Comparison of ENCODE assay signal across 10 cellular contexts in the genomic region with DNA sequence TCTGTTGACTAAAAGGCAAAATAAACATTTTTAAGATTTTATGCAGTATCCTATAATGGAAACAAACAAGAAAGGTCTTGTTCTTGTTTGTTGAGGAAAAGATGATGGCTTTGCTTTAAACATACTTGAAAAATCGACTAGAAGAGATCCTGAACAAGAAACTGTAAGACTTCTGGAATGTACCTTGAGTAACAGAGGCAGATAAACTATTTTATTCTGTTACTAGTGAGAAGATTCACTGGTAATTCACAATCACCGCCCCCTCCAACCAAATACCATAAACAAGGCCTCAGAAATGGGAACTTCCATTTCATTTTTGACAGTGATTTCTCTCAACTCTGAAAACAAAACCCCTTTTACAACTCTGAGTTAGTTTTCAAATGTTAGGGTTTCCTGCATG.
"Had no signal": no experiment of that assay in that cellular context is flagged by ENCODE, and none has a peak within 500 bp of the region (broad histone marks: within the 10 kb centered on the region; RNA-seq: fewer than 3 reads in every experiment).

No MANE protein-coding gene starts in this region.

- H3K9ac ChIP-seq: parathyroid adenoma had no signal

- H3K27me3 Mint-ChIP-seq: naive thymus-derived CD4-positive, alpha-beta T cell had no signal

- ATAC-seq: naive thymus-derived CD4-positive, alpha-beta T cell; stimulated activated naive CD8-positive, alpha-beta T cell treated with anti-CD3 and anti-CD28 coated beads, Interleukin-15, Interleukin-2, amounts not matched to agents 100 U/mL and 50 U/mL, for 24 hours had no signal

- H3K4me1 ChIP-seq: parathyroid adenoma had no signal

- H3K27me3 ChIP-seq: neutrophil had no signal

- H3K4me3 Mint-ChIP-seq: naive thymus-derived CD4-positive, alpha-beta T cell had no signal

- H3K9me3 ChIP-seq: neutrophil had no signal

- H3K79me2 ChIP-seq: parathyroid adenoma had no signal

- DNase-seq: activated CD4-positive, alpha-beta T cell treated with anti-CD3 and anti-CD28 coated beads for 48 hours; activated naive CD4-positive, alpha-beta T cell; erythroblast; islet precursor cell; naive thymus-derived CD4-positive, alpha-beta T cell; stimulated activated CD4-positive, alpha-beta T cell treated with anti-CD3 and anti-CD28 coated beads, Interleukin-2, amount 100 ng/mL, for 48 hours; stimulated activated naive CD8-positive, alpha-beta T cell treated with anti-CD3 and anti-CD28 coated beads, Interleukin-15, Interleukin-2, amounts not matched to agents 100 U/mL and 50 U/mL, for 24 hours; trophoblast cell had no signal

- H3K27ac ChIP-seq: neutrophil, parathyroid adenoma had no signal

- H2AFZ ChIP-seq: parathyroid adenoma had no signal

- H3K9me3 Mint-ChIP-seq: naive thymus-derived CD4-positive, alpha-beta T cell had no signal

- H3K36me3 ChIP-seq: neutrophil had no signal
